In genomic region chr6:34543421-34543820, GRCh38 we compare ENCODE assay signal across 18 cellular contexts. TPM values are rescaled to one million over a fixed set of nuclear protein-coding genes. Genes with fewer than 3 reads are reported as not detected.
DNase-seq lines count a peak whose midpoint lies in the region; ATAC-seq and TF ChIP-seq lines count a peak whose summit lies in the region.
"Had no signal": no experiment of that assay in that cellular context is flagged by ENCODE, and none has a peak within 500 bp of the region (broad histone marks: within the 10 kb centered on the region; RNA-seq: fewer than 3 reads in every experiment).

No MANE protein-coding gene starts in this region.

- DNase-seq in BJ (ENCODE audit: low read depth) = peak; percentile 19
- DNase-seq in MG63 = peak; percentile 66
- peak; percentile 41 for DNase-seq in astrocyte of the hippocampus (ENCODE audit: low read depth, low spot score)
- DNase-seq in mesenchymal stem cell = peak; percentile 41
- DNase-seq in DMS53 treated with DMSO at 0.1 percent for 48 hours (lab: John Stamatoyannopoulos, UW; ENCODE audit: unreplicated experiment) = no peak
- no peak for DNase-seq in chondrocyte (ENCODE audit: low spot score)
- no peak for DNase-seq in AML-193 (lab: John Stamatoyannopoulos, UW)
- no peak for DNase-seq in left lung
- DNase-seq: activated CD8-positive, alpha-beta memory T cell treated with anti-CD3 and anti-CD28 coated beads for 24 hours; activated naive CD4-positive, alpha-beta T cell treated with anti-CD3 and anti-CD28 coated beads for 36 hours; CD4-positive, CD25-positive, alpha-beta regulatory T cell; GDM1; naive B cell; NCI-H1092; stimulated activated naive CD4-positive, alpha-beta T cell treated with Interleukin-2 at 50 U/mL for 16 hours had no signal

- no peaks in the 10 kb centered on the region for H3K79me1 ChIP-seq in mesenchymal stem cell (replicated peaks; ENCODE audit: low read length, poor library complexity, severe bottlenecking)

- H3K27me3 Mint-ChIP-seq in chondrocyte (ENCODE audit: low read depth) = no peaks in the 10 kb centered on the region
- H3K27me3 Mint-ChIP-seq: CD4-positive, CD25-positive, alpha-beta regulatory T cell had no signal

- no peak overlapping the region for H4K8ac ChIP-seq in mesenchymal stem cell (ENCODE audit: low read length)

- H3K4ac ChIP-seq in mesenchymal stem cell (ENCODE audit: low read depth in 1 of 2, low read length in 2 of 2) = no peak overlapping the region

- no peaks in the 10 kb centered on the region for H3K9me3 Mint-ChIP-seq in chondrocyte (ENCODE audit: low read depth)
- H3K9me3 Mint-ChIP-seq: activated naive CD4-positive, alpha-beta T cell treated with anti-CD3 and anti-CD28 coated beads for 36 hours; naive B cell; T-helper 2 cell treated with Interferon-gamma antibody and Interleukin-4, amounts not matched to agents 5 μg/mL and 100 μg/mL, for 36 hours had no signal

- no peak overlapping the region for H4K91ac ChIP-seq in mesenchymal stem cell (ENCODE audit: low read length)

- CTCF ChIA-PET in BJ (lab: Yijun Ruan, JAX) = no interaction called here

- no peak overlapping the region for H3K4me3 Mint-ChIP-seq in chondrocyte (ENCODE audit: unreplicated experiment)
- H3K4me3 Mint-ChIP-seq: activated naive CD4-positive, alpha-beta T cell treated with anti-CD3 and anti-CD28 coated beads for 36 hours; CD4-positive, CD25-positive, alpha-beta regulatory T cell; naive B cell; T-helper 2 cell treated with Interferon-gamma antibody and Interleukin-4, amounts not matched to agents 5 μg/mL and 100 μg/mL, for 36 hours had no signal

- H3K4me1 ChIP-seq in mesenchymal stem cell (ENCODE audit: control insufficient read depth, insufficient read depth, low read depth, low read length) = peaks cover 28% of the 10 kb centered on the region
- peaks cover 7% of the 10 kb centered on the region in 2 donors for H3K4me1 ChIP-seq in left lung

- no peak overlapping the region for H2BK5ac ChIP-seq in mesenchymal stem cell (ENCODE audit: low read depth, low read length, poor library complexity, severe bottlenecking)

- ATAC-seq in left lung = no peak

- H3K27ac Mint-ChIP-seq in chondrocyte (ENCODE audit: unreplicated experiment) = no peak overlapping the region
- H3K27ac Mint-ChIP-seq: activated naive CD4-positive, alpha-beta T cell treated with anti-CD3 and anti-CD28 coated beads for 36 hours; CD4-positive, CD25-positive, alpha-beta regulatory T cell; T-helper 2 cell treated with Interferon-gamma antibody and Interleukin-4, amounts not matched to agents 5 μg/mL and 100 μg/mL, for 36 hours had no signal

- H2AFZ ChIP-seq in mesenchymal stem cell (ENCODE audit: low read depth, low read length) = no peak overlapping the region

- H3K9me3 ChIP-seq in MG63 (no peaks in the 10 kb centered on the region), mesenchymal stem cell (ENCODE audit: control insufficient read depth, low read length) (no peaks in the 10 kb centered on the region), left lung (no peaks in the 10 kb centered on the region)
- H3K9me3 ChIP-seq: esophagus muscularis mucosa, right atrium auricular region had no signal

- intact Hi-C loops in left lung (cut with DNase I) = no loop called here

- H3K4me1 Mint-ChIP-seq in chondrocyte (ENCODE audit: low read depth) = peaks cover 29% of the 10 kb centered on the region
- H3K4me1 Mint-ChIP-seq: CD4-positive, CD25-positive, alpha-beta regulatory T cell; naive B cell had no signal

- no peak overlapping the region for H2BK12ac ChIP-seq in mesenchymal stem cell (ENCODE audit: low read length in 2 of 2)

- no peak overlapping the region for H3K4me2 ChIP-seq in mesenchymal stem cell (ENCODE audit: low read length, poor library complexity, severe bottlenecking)

- H3K4me3 ChIP-seq in BJ (ENCODE audit: low read depth, low read length) = no peak overlapping the region
- no peak overlapping the region for H3K4me3 ChIP-seq in MG63
- H3K4me3 ChIP-seq in mesenchymal stem cell (ENCODE audit: insufficient read depth in 1 of 2, low read depth in 1 of 2, low read length in 2 of 2) = no peak overlapping the region
- no peak overlapping the region for H3K4me3 ChIP-seq in left lung
- H3K4me3 ChIP-seq: esophagus muscularis mucosa, right atrium auricular region had no signal

- H2BK120ac ChIP-seq in mesenchymal stem cell (ENCODE audit: low read depth, low read length) = no peak overlapping the region

- no peak overlapping the region for H3K23ac ChIP-seq in mesenchymal stem cell (ENCODE audit: low read length in 2 of 2)

- H3K9ac ChIP-seq in mesenchymal stem cell (ENCODE audit: low read length) = no peak overlapping the region

- H3K27ac ChIP-seq in mesenchymal stem cell (ENCODE audit: low read length, poor library complexity, severe bottlenecking) (no peak overlapping the region), left lung (no peak overlapping the region)
- H3K27ac ChIP-seq: esophagus muscularis mucosa, right atrium auricular region had no signal

- H3K27me3 ChIP-seq in BJ (ENCODE audit: control insufficient read depth, insufficient read depth, low read length) (peaks cover 4% of the 10 kb centered on the region; the same call in 1 of the 2 replicates), MG63 (no peaks in the 10 kb centered on the region), mesenchymal stem cell (ENCODE audit: control insufficient read depth in 1 of 2, insufficient read depth in 1 of 2, low read length in 2 of 2) (peaks cover 0 to 24% of the 10 kb centered on the region in 2 experiments), left lung (no peaks in the 10 kb centered on the region)
- H3K27me3 ChIP-seq: esophagus muscularis mucosa, right atrium auricular region had no signal

- TF ChIP-seq CTCF in BJ (IDR thresholded peaks at IDR 0.05; ENCODE audit: insufficient read depth, low read depth, low read length) (no peak), chondrocyte (IDR thresholded peaks at IDR 0.05) (no peak), left lung (IDR thresholded peaks at IDR 0.05) (no peak)

- H2AK5ac ChIP-seq in mesenchymal stem cell (ENCODE audit: low read length, severe bottlenecking) = no peak overlapping the region

- no peak overlapping the region for H3K18ac ChIP-seq in mesenchymal stem cell (ENCODE audit: low read depth in 1 of 2, low read length in 2 of 2)

- no peak overlapping the region for H2BK15ac ChIP-seq in mesenchymal stem cell (ENCODE audit: low read depth, poor library complexity, severe bottlenecking)

- H3K36me3 ChIP-seq in BJ (ENCODE audit: control insufficient read depth, insufficient read depth, low read length) = no peaks in the 10 kb centered on the region
- no peaks in the 10 kb centered on the region for H3K36me3 ChIP-seq in MG63
- no peaks in the 10 kb centered on the region for H3K36me3 ChIP-seq in mesenchymal stem cell (ENCODE audit: control insufficient read depth in 1 of 2, insufficient read depth in 2 of 2, low read depth in 1 of 2, low read length in 2 of 2)
- H3K36me3 ChIP-seq in left lung = no peaks in the 10 kb centered on the region
- H3K36me3 ChIP-seq: esophagus muscularis mucosa, right atrium auricular region had no signal

- no peaks in the 10 kb centered on the region for H3K36me3 Mint-ChIP-seq in chondrocyte (ENCODE audit: low read depth)
- H3K36me3 Mint-ChIP-seq: CD4-positive, CD25-positive, alpha-beta regulatory T cell; naive B cell had no signal

- WGBS in mesenchymal stem cell = 8% methylated on average over 3 of the region's 5 CpGs

- POLR2A ChIA-PET in BJ (lab: Charles Lee) = no interaction called here

- H3K14ac ChIP-seq in mesenchymal stem cell (ENCODE audit: low read length in 2 of 2) = no peak overlapping the region

RNA-seq across cellular contexts. Expression of gene SPDEF, which starts 12.7 kb away (rescaled TPM):
- not detected in 2 replicates for polyA plus RNA-seq in BJ (2011; rRNA removed)
- polyA minus RNA-seq in BJ (2011; rRNA and poly(A)+ RNA removed) = not detected in 2 replicates
- not detected in 2 replicates for total RNA-seq in MG63 (2014; rRNA removed; shearing (Covaris generic); ENCODE audit: low replicate concordance)
- polyA plus RNA-seq in mesenchymal stem cell (2013, experiment 1 of 2) = not detected
- polyA plus RNA-seq in mesenchymal stem cell (2013, experiment 2 of 2) = 0.05 TPM
- 0.10 TPM in 1 of 3 replicates, not detected in the others for total RNA-seq in chondrocyte
- total RNA-seq in left lung = 1 to 10 TPM; 3.1 to 6.0 TPM
- total RNA-seq: esophagus muscularis mucosa had no signal
- polyA plus RNA-seq: CD4-positive, CD25-positive, alpha-beta regulatory T cell had no signal

Comparison
In these comparisons a context has a peak if more than half of its experiments do, and no peak if none do; other contexts are left out.
1. DNase-seq: peak in BJ (single experiment), MG63 (single experiment), astrocyte of the hippocampus (single experiment) and mesenchymal stem cell (single experiment); none in DMS53 treated with DMSO at 0.1 percent for 48 hours (single experiment), chondrocyte (single experiment), AML-193 (0 of 2) and left lung (0 of 2).